ENCODE assay signal across 22 cellular contexts in the genomic region with DNA sequence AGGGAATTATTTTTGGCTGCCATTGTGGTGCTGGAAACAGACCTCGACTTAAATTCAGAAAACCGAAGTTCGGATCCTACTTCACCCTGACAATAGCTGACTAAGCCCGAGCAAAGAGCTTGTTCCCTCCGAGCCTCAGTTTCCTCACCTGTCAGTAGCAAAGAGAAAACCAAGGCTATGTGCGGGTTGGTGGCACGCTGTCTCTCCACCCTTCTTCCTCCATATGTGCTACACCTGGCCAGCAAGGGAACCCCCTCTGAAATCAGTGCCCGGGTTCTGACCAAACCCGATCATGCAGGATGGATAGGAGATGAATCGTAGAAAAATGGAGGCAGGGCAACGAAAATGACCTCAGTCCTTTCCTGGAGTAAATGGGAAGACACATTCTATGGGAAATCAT. TPM values are rescaled to one million over a fixed set of nuclear protein-coding genes. Genes with fewer than 3 reads are reported as not detected.
"Had no signal": no experiment of that assay in that cellular context is flagged by ENCODE, and none has a peak within 500 bp of the region (broad histone marks: within the 10 kb centered on the region; RNA-seq: fewer than 3 reads in every experiment).

No MANE protein-coding gene starts in this region.

- H3K27ac ChIP-seq: esophagus squamous epithelium, neutrophil, parathyroid adenoma, right lobe of liver, thoracic aorta, tibial nerve, upper lobe of right lung, uterus had no signal

- H3K4me3 ChIP-seq: esophagus squamous epithelium, lung, right lobe of liver, thoracic aorta, tibial nerve, upper lobe of right lung, uterus had no signal

- H3K27me3 Mint-ChIP-seq: effector memory CD8-positive, alpha-beta T cell; stimulated activated memory B cell treated with anti-CD40 and anti-IgM and Interleukin-4, amounts not matched to agents 10 μg/mL and 1 μg/mL and 100 μg/mL, for 72 hours had no signal

- ATAC-seq: effector memory CD8-positive, alpha-beta T cell; left lobe of liver; naive thymus-derived CD8-positive, alpha-beta T cell; right lobe of liver; stimulated activated memory B cell treated with anti-CD40 and anti-IgM and Interleukin-4, amounts not matched to agents 10 μg/mL and 1 μg/mL and 100 μg/mL, for 72 hours; stimulated activated naive CD8-positive, alpha-beta T cell treated with anti-CD3 and anti-CD28 coated beads, Interleukin-15, Interleukin-2, amounts not matched to agents 100 U/mL and 50 U/mL, for 24 hours; upper lobe of right lung had no signal

- H3K9ac ChIP-seq: parathyroid adenoma had no signal

- DNase-seq: cerebellar nuclear complex; cortex of kidney; effector memory CD8-positive, alpha-beta T cell; erythroblast; esophagus squamous epithelium; kidney; naive thymus-derived CD8-positive, alpha-beta T cell; right lobe of liver; stimulated activated CD4-positive, alpha-beta T cell treated with anti-CD3 and anti-CD28 coated beads, Interleukin-4, amount 100 ng/mL, for 4 hours; stimulated activated naive CD8-positive, alpha-beta T cell treated with anti-CD3 and anti-CD28 coated beads, Interleukin-15, Interleukin-2, amounts not matched to agents 100 U/mL and 50 U/mL, for 24 hours; upper lobe of right lung; uterus had no signal

- H3K79me2 ChIP-seq: parathyroid adenoma had no signal

- H3K4me3 Mint-ChIP-seq: effector memory CD8-positive, alpha-beta T cell; memory B cell; naive thymus-derived CD8-positive, alpha-beta T cell; stimulated activated memory B cell treated with anti-CD40 and anti-IgM and Interleukin-4, amounts not matched to agents 10 μg/mL and 1 μg/mL and 100 μg/mL, for 72 hours had no signal

- H3K27ac Mint-ChIP-seq: effector memory CD8-positive, alpha-beta T cell; memory B cell; naive thymus-derived CD8-positive, alpha-beta T cell; progenitor cell of endocrine pancreas; stimulated activated memory B cell treated with anti-CD40 and anti-IgM and Interleukin-4, amounts not matched to agents 10 μg/mL and 1 μg/mL and 100 μg/mL, for 72 hours had no signal

- H3K4me1 Mint-ChIP-seq: memory B cell; naive thymus-derived CD8-positive, alpha-beta T cell; stimulated activated memory B cell treated with anti-CD40 and anti-IgM and Interleukin-4, amounts not matched to agents 10 μg/mL and 1 μg/mL and 100 μg/mL, for 72 hours had no signal

- H3K9me3 ChIP-seq: esophagus squamous epithelium, neutrophil, right lobe of liver, thoracic aorta, tibial nerve, upper lobe of right lung, uterus had no signal

- H3K36me3 ChIP-seq: esophagus squamous epithelium, neutrophil, right lobe of liver, thoracic aorta, tibial nerve, upper lobe of right lung, uterus had no signal

- H3K36me3 Mint-ChIP-seq: naive thymus-derived CD8-positive, alpha-beta T cell; stimulated activated memory B cell treated with anti-CD40 and anti-IgM and Interleukin-4, amounts not matched to agents 10 μg/mL and 1 μg/mL and 100 μg/mL, for 72 hours had no signal

- H3K4me1 ChIP-seq: esophagus squamous epithelium, parathyroid adenoma, right lobe of liver, tibial nerve, upper lobe of right lung, uterus had no signal

RNA-seq across cellular contexts. Expression of gene MSX2, which starts 16.7 kb away (rescaled TPM):
- total RNA-seq: left lobe of liver; naive thymus-derived CD8-positive, alpha-beta T cell; right lobe of liver had no signal
- polyA plus RNA-seq: naive thymus-derived CD8-positive, alpha-beta T cell; neural cell had no signal
